ENCODE assay signal across 8 cellular contexts in the genomic region with DNA sequence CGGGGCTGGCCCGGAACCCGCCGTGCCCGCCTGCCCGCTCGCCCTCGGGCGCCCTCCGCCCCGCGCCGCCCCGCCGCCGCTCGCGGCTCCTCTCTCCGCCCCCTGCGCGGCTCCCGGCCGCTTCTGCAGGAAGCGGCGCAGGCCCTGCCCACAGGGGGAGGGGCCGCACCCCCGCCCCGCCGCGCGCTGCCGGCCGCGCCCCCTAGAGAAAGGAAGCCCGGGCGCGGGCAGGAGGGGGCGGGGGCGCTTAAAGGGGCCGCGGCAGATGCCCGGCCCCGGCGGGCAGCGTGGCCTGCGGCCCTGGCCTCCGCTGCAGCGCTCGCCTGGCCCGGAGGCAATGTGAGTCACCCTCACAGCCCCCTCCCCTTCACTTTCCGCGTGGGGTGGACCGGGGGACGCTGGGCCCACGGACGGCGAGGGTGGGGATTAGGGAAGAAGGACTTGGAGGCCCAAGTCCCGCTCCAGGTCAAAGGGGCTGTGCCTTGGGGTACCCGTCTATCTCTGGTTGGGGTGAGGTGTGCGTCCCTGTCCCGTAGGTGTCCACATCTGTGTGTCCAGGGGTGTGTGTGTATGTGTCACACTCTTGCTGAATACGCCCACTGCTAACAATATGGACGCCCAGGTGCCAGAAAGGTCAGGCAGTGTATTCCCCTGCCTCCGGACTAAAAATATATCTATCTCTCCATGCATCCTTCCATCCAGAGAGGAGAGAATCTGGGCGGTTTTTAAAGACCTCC. TPM values are rescaled to one million over a fixed set of nuclear protein-coding genes. Genes with fewer than 3 reads are reported as not detected.
DNase-seq lines count a peak whose midpoint lies in the region; ATAC-seq and TF ChIP-seq lines count a peak whose summit lies in the region.

A gene with protein sequence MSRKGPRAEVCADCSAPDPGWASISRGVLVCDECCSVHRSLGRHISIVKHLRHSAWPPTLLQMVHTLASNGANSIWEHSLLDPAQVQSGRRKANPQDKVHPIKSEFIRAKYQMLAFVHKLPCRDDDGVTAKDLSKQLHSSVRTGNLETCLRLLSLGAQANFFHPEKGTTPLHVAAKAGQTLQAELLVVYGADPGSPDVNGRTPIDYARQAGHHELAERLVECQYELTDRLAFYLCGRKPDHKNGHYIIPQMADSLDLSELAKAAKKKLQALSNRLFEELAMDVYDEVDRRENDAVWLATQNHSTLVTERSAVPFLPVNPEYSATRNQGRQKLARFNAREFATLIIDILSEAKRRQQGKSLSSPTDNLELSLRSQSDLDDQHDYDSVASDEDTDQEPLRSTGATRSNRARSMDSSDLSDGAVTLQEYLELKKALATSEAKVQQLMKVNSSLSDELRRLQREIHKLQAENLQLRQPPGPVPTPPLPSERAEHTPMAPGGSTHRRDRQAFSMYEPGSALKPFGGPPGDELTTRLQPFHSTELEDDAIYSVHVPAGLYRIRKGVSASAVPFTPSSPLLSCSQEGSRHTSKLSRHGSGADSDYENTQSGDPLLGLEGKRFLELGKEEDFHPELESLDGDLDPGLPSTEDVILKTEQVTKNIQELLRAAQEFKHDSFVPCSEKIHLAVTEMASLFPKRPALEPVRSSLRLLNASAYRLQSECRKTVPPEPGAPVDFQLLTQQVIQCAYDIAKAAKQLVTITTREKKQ (minus strand): TSS at position 125 of the 737 bp plus-strand sequence. CDS start 270 bp downstream, outside the sequence.

- peak within 1 kb of the TSS; percentile 86 for H3K4me3 Mint-ChIP-seq in Caco-2 (ENCODE audit: unreplicated experiment)
- peak within 1 kb of the TSS; percentile 88 for H3K4me3 Mint-ChIP-seq in natural killer cell treated with Interleukin-12 subunit alpha and Interleukin-12 subunit beta and Interleukin-15 and Interleukin-18, amount 100 ng/mL, for 72 hours

- TF ChIP-seq POLR2A in stomach (IDR thresholded peaks at IDR 0.05): no peak

- CTCF ChIA-PET in Caco-2 (lab: Charles Lee): interaction anchor here (1.5 to 1.9 kb wide), 2 partner anchors 50 to 219 kb away, joined by 4 to 6 read pairs; no protein-coding TSS in a partner anchor

- TF ChIP-seq EP300 in stomach (IDR thresholded peaks at IDR 0.05): no peak

- H3K27ac Mint-ChIP-seq in Caco-2 (ENCODE audit: unreplicated experiment): peak within 1 kb of the TSS; percentile 72
- H3K27ac Mint-ChIP-seq in natural killer cell treated with Interleukin-12 subunit alpha and Interleukin-12 subunit beta and Interleukin-15 and Interleukin-18, amount 100 ng/mL, for 72 hours: peak within 1 kb of the TSS; percentile 74 to 83

- peak; percentile 81 to 92 for DNase-seq in Caco-2
- peak; percentile 94 for DNase-seq in RPMI8226
- DNase-seq in activated effector memory CD4-positive, alpha-beta T cell treated with Interleukin-2 at 50 U/mL for 16 hours: peak; percentile 78
- DNase-seq in fibroblast of pulmonary artery (ENCODE audit: low read depth): peak; percentile 81
- DNase-seq in natural killer cell treated with Interleukin-12 subunit alpha and Interleukin-12 subunit beta and Interleukin-15 and Interleukin-18, amount 100 ng/mL, for 72 hours (ENCODE audit: low spot score): peak; percentile 92
- DNase-seq in stomach: peak; percentile 90

- peak within 1 kb of the TSS; percentile 93 for H3K27ac ChIP-seq in KOPT-K1 (ENCODE audit: low read depth, low read length, poor library complexity, severe bottlenecking)
- peak within 1 kb of the TSS; percentile 76 to 90 (median 85) for H3K27ac ChIP-seq in stomach

- peak within 1 kb of the TSS; percentile 88 for H3K4me3 ChIP-seq in Caco-2 (ENCODE audit: low read depth, low read length)
- peak within 1 kb of the TSS; percentile 75 for H3K4me3 ChIP-seq in fibroblast of pulmonary artery (replicated peaks; ENCODE audit: low read depth, low read length)
- peak within 1 kb of the TSS; percentile 78 to 89 (median 84) for H3K4me3 ChIP-seq in stomach

- H3K36me3 ChIP-seq in Caco-2 (ENCODE audit: control insufficient read depth, insufficient read depth, low read length) (0 out of 2 replicates have a peak, but pooled peaks cover 1% of the 10 kb centered on the region), KOPT-K1 (ENCODE audit: insufficient read depth, low read length) (no peaks in the 10 kb centered on the region), stomach (no peaks in the 10 kb centered on the region)

- peaks cover 8% of the 10 kb centered on the region for H3K36me3 Mint-ChIP-seq in Caco-2 (ENCODE audit: insufficient read depth, unreplicated experiment)
- no peaks in the 10 kb centered on the region for H3K36me3 Mint-ChIP-seq in natural killer cell treated with Interleukin-12 subunit alpha and Interleukin-12 subunit beta and Interleukin-15 and Interleukin-18, amount 100 ng/mL, for 72 hours

- TF ChIP-seq CTCF in Caco-2 (IDR thresholded peaks at IDR 0.05; ENCODE audit: insufficient read depth in 1 of 2, low read depth in 1 of 2, low read length in 1 of 2, severe bottlenecking in 1 of 2, unreplicated experiment in 1 of 2) (no peak), fibroblast of pulmonary artery (IDR thresholded peaks at IDR 0.05; ENCODE audit: low read length, missing control alignments) (no peak), stomach (IDR thresholded peaks at IDR 0.05) (no peak)

- no peaks in the 10 kb centered on the region for H3K27me3 ChIP-seq in Caco-2 (replicated peaks; ENCODE audit: control insufficient read depth, insufficient read depth, low read length)
- peaks cover 0 to 9% (median 0%) of the 10 kb centered on the region in 3 donors for H3K27me3 ChIP-seq in stomach

- intact Hi-C loops in Caco-2 (cut with micrococcal nuclease; ENCODE audit: unreplicated experiment) (loop anchor here (2.0 to 10.0 kb wide), 4 partner anchors 15 to 297 kb away; a partner anchor contains a TSS), stomach (cut with DNase I; ENCODE audit: low total_unique reads) (no loop called here)

- no peaks in the 10 kb centered on the region for H3K27me3 Mint-ChIP-seq in Caco-2 (ENCODE audit: insufficient read depth, unreplicated experiment)
- H3K27me3 Mint-ChIP-seq in natural killer cell treated with Interleukin-12 subunit alpha and Interleukin-12 subunit beta and Interleukin-15 and Interleukin-18, amount 100 ng/mL, for 72 hours: no peaks in the 10 kb centered on the region

- no peaks in the 10 kb centered on the region for H3K4me1 Mint-ChIP-seq in Caco-2 (ENCODE audit: low read depth, unreplicated experiment)
- H3K4me1 Mint-ChIP-seq in natural killer cell treated with Interleukin-12 subunit alpha and Interleukin-12 subunit beta and Interleukin-15 and Interleukin-18, amount 100 ng/mL, for 72 hours (ENCODE audit: low read depth in 2 of 2): peaks cover 38% of the 10 kb centered on the region in 2 donors

- H3K9me3 Mint-ChIP-seq in Caco-2 (ENCODE audit: unreplicated experiment): no peaks in the 10 kb centered on the region
- H3K9me3 Mint-ChIP-seq in natural killer cell treated with Interleukin-12 subunit alpha and Interleukin-12 subunit beta and Interleukin-15 and Interleukin-18, amount 100 ng/mL, for 72 hours: no peaks in the 10 kb centered on the region

- POLR2A ChIA-PET in Caco-2 (lab: Charles Lee): no interaction called here

- WGBS in stomach, 5 donors: 3 to 12% (median 3%) methylated on average over 8 to 63 of the region's 65 CpGs

- H3K9me3 ChIP-seq in Caco-2 (no peaks in the 10 kb centered on the region), KOPT-K1 (ENCODE audit: insufficient read depth, low read length, poor library complexity, severe bottlenecking) (no peaks in the 10 kb centered on the region), stomach (no peaks in the 10 kb centered on the region)

- BruUV-seq in Caco-2 (replicated peaks; lab: Mats Ljungman, UMichigan): no TSS peak

- H3K4me1 ChIP-seq in Caco-2 (peaks cover 34% of the 10 kb centered on the region), stomach (peaks cover 58 to 86% (median 82%) of the 10 kb centered on the region in 4 donors)

- ATAC-seq in GM21529 (IDR thresholded peaks at IDR 0.05; ENCODE audit: unreplicated experiment): peak; percentile 50
- peak; percentile 88 to 94 for ATAC-seq in natural killer cell treated with Interleukin-12 subunit alpha and Interleukin-12 subunit beta and Interleukin-15 and Interleukin-18, amount 100 ng/mL, for 72 hours

RNA-seq across cellular contexts. Expression of the gene that starts here (rescaled TPM):
- 46.5 and 47.0 TPM in 2 replicates for total RNA-seq in Caco-2 (2022)
- 100 to 1,000 TPM in 1 of 2 donors, 10 to 100 TPM in 1; 40.8 to 111 TPM for total RNA-seq in natural killer cell treated with Interleukin-12 subunit alpha and Interleukin-12 subunit beta and Interleukin-15 and Interleukin-18, amount 100 ng/mL, for 72 hours
- 10 to 100 TPM; 23.7 to 67.2 (median 34.3) TPM for total RNA-seq in stomach
- polyA plus RNA-seq in stomach: 10 to 100 TPM; 17.7 to 26.4 (median 18.9) TPM

Comparison
In these comparisons a context has a peak if more than half of its experiments do, and no peak if none do; other contexts are left out.
1. Peak in every context shown above with its lines: DNase-seq, ATAC-seq, H3K4me3 ChIP-seq and H3K27ac ChIP-seq.